ENCODE assay signal across 13 cellular contexts in the genomic region with DNA sequence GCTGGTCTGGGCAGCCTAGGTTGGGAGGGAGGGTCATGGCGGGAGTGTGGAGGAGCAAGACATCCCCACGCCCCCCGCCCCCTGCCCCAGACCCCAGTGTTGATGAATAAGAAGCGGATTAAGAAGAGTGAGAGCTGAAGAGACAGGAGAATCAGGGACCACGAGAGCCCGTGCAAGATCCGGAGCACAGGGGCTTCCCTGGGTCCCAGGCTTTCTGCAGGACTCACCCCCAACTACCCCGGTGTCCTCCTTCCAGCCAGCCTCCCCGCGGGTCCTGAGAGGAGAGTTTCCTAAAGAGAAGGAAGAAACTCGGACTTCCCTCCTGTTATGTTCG. TPM values are rescaled to one million over a fixed set of nuclear protein-coding genes. Genes with fewer than 3 reads are reported as not detected.
DNase-seq lines count a peak whose midpoint lies in the region; ATAC-seq and TF ChIP-seq lines count a peak whose summit lies in the region.
"Had no signal": no experiment of that assay in that cellular context is flagged by ENCODE, and none has a peak within 500 bp of the region (broad histone marks: within the 10 kb centered on the region; RNA-seq: fewer than 3 reads in every experiment).

No MANE protein-coding gene starts in this region.

- intact Hi-C loops in CD14-positive monocyte (cut with micrococcal nuclease): loop anchor here (2.0 kb wide), 2 partner anchors 135 to 139 kb away; no protein-coding TSS in a partner anchor
- intact Hi-C loops in activated CD4-positive, alpha-beta memory T cell treated with anti-CD3 and anti-CD28 coated beads for 36 hours (cut with micrococcal nuclease): loop anchor here (1.0 kb wide), 1 partner anchor 138 kb away; no protein-coding TSS in a partner anchor

- CTCF ChIA-PET in activated CD4-positive, alpha-beta memory T cell treated with anti-CD3 and anti-CD28 coated beads for 36 hours (lab: Charles Lee): interaction anchor here (0.5 to 7.7 kb wide), 39 partner anchors 9 to 460 kb away, joined by 3 to 297 read pairs (median 3); no protein-coding TSS in a partner anchor

- POLR2A ChIA-PET in activated CD4-positive, alpha-beta memory T cell treated with anti-CD3 and anti-CD28 coated beads for 36 hours (lab: Charles Lee): interaction anchor here (1.0 kb wide), 1 partner anchor 137 kb away, joined by 3 read pairs; no protein-coding TSS in a partner anchor

- no peak overlapping the region for H3K27ac Mint-ChIP-seq in CD14-positive monocyte
- H3K27ac Mint-ChIP-seq in activated naive CD8-positive, alpha-beta T cell treated with anti-CD3 and anti-CD28 coated beads for 36 hours: no peak overlapping the region
- H3K27ac Mint-ChIP-seq in mesothelial cell of epicardium: no peak overlapping the region
- H3K27ac Mint-ChIP-seq in activated CD4-positive, alpha-beta memory T cell treated with anti-CD3 and anti-CD28 coated beads for 36 hours: no peak overlapping the region
- H3K27ac Mint-ChIP-seq: activated T-cell treated with anti-CD3 and anti-CD28 coated beads, Interleukin-2, amount 50 U/mL, for 72 hours; stimulated activated naive B cell treated with anti-CD40 and anti-IgM and Interleukin-4, amounts not matched to agents 10 μg/mL and 1 μg/mL and 100 μg/mL, for 72 hours had no signal

- H3K27me3 Mint-ChIP-seq in CD14-positive monocyte (ENCODE audit: low read depth in 3 of 3) (peaks cover 22 to 50% (median 27%) of the 10 kb centered on the region in 3 donors), mesothelial cell of epicardium (ENCODE audit: low read depth) (peaks cover 77% of the 10 kb centered on the region)
- peaks cover 46% of the 10 kb centered on the region for H3K27me3 Mint-ChIP-seq in activated naive CD8-positive, alpha-beta T cell treated with anti-CD3 and anti-CD28 coated beads for 36 hours
- H3K27me3 Mint-ChIP-seq in activated CD4-positive, alpha-beta memory T cell treated with anti-CD3 and anti-CD28 coated beads for 36 hours: peaks cover 15% of the 10 kb centered on the region

- TF ChIP-seq CTCF in CD14-positive monocyte (IDR thresholded peaks at IDR 0.05) (peak; percentile 65), mesothelial cell of epicardium (IDR thresholded peaks at IDR 0.05; ENCODE audit: unreplicated experiment) (peak; percentile 32)

- H3K4me1 Mint-ChIP-seq in CD14-positive monocyte: peaks cover 12% of the 10 kb centered on the region
- H3K4me1 Mint-ChIP-seq in activated naive CD8-positive, alpha-beta T cell treated with anti-CD3 and anti-CD28 coated beads for 36 hours: no peaks in the 10 kb centered on the region
- H3K4me1 Mint-ChIP-seq in mesothelial cell of epicardium: peaks cover 8% of the 10 kb centered on the region
- peaks cover 12% of the 10 kb centered on the region for H3K4me1 Mint-ChIP-seq in activated CD4-positive, alpha-beta memory T cell treated with anti-CD3 and anti-CD28 coated beads for 36 hours (ENCODE audit: low read depth)

- DNase-seq in CD14-positive monocyte (ENCODE audit: low spot score): no peak
- no peak for DNase-seq in activated naive CD8-positive, alpha-beta T cell treated with anti-CD3 and anti-CD28 coated beads for 36 hours
- DNase-seq in mesothelial cell of epicardium (ENCODE audit: low spot score in 2 of 2, unreplicated experiment in 2 of 2): no peak
- no peak for DNase-seq in activated CD4-positive, alpha-beta memory T cell treated with anti-CD3 and anti-CD28 coated beads for 36 hours

- H3K4me3 Mint-ChIP-seq in CD14-positive monocyte (peak overlapping the region in 1 of 2 donors; percentile 26), mesothelial cell of epicardium (peak overlapping the region; percentile 55)
- peak overlapping the region; percentile 19 for H3K4me3 Mint-ChIP-seq in activated naive CD8-positive, alpha-beta T cell treated with anti-CD3 and anti-CD28 coated beads for 36 hours
- no peak overlapping the region for H3K4me3 Mint-ChIP-seq in activated CD4-positive, alpha-beta memory T cell treated with anti-CD3 and anti-CD28 coated beads for 36 hours
- H3K4me3 Mint-ChIP-seq: stimulated activated naive B cell treated with anti-CD40 and anti-IgM and Interleukin-4, amounts not matched to agents 10 μg/mL and 1 μg/mL and 100 μg/mL, for 72 hours had no signal

- peaks cover 0 to 4% (median 0%) of the 10 kb centered on the region in 7 donors for H3K9me3 Mint-ChIP-seq in CD14-positive monocyte
- no peaks in the 10 kb centered on the region for H3K9me3 Mint-ChIP-seq in activated naive CD8-positive, alpha-beta T cell treated with anti-CD3 and anti-CD28 coated beads for 36 hours
- H3K9me3 Mint-ChIP-seq in mesothelial cell of epicardium: no peaks in the 10 kb centered on the region
- H3K9me3 Mint-ChIP-seq in activated CD4-positive, alpha-beta memory T cell treated with anti-CD3 and anti-CD28 coated beads for 36 hours: no peaks in the 10 kb centered on the region
- H3K9me3 Mint-ChIP-seq: activated T-cell treated with anti-CD3 and anti-CD28 coated beads, Interleukin-2, amount 50 U/mL, for 72 hours; stimulated activated naive B cell treated with anti-CD40 and anti-IgM and Interleukin-4, amounts not matched to agents 10 μg/mL and 1 μg/mL and 100 μg/mL, for 72 hours had no signal

- H3K36me3 Mint-ChIP-seq in CD14-positive monocyte (no peaks in the 10 kb centered on the region), mesothelial cell of epicardium (no peaks in the 10 kb centered on the region)
- no peaks in the 10 kb centered on the region for H3K36me3 Mint-ChIP-seq in activated naive CD8-positive, alpha-beta T cell treated with anti-CD3 and anti-CD28 coated beads for 36 hours
- no peaks in the 10 kb centered on the region for H3K36me3 Mint-ChIP-seq in activated CD4-positive, alpha-beta memory T cell treated with anti-CD3 and anti-CD28 coated beads for 36 hours
- H3K36me3 Mint-ChIP-seq: stimulated activated naive B cell treated with anti-CD40 and anti-IgM and Interleukin-4, amounts not matched to agents 10 μg/mL and 1 μg/mL and 100 μg/mL, for 72 hours had no signal

- ATAC-seq in HG02885 (IDR thresholded peaks at IDR 0.05; ENCODE audit: poor library complexity, unreplicated experiment) (peak; percentile 15), GM19035 (IDR thresholded peaks at IDR 0.05; ENCODE audit: unreplicated experiment) (no peak), GM18909 (IDR thresholded peaks at IDR 0.05; ENCODE audit: poor library complexity, unreplicated experiment) (no peak), GM21367 (IDR thresholded peaks at IDR 0.05; ENCODE audit: unreplicated experiment) (no peak)

RNA-seq across cellular contexts. Expression of gene GHRHR, which starts 20.1 kb away (rescaled TPM):
- polyA plus RNA-seq in CD14-positive monocyte: not detected
- not detected for total RNA-seq in activated naive CD8-positive, alpha-beta T cell treated with anti-CD3 and anti-CD28 coated beads for 36 hours
- 1.6 TPM in 1 of 3 replicates, not detected in the others for total RNA-seq in mesothelial cell of epicardium
- not detected for total RNA-seq in activated CD4-positive, alpha-beta memory T cell treated with anti-CD3 and anti-CD28 coated beads for 36 hours
- total RNA-seq: activated T-cell treated with anti-CD3 and anti-CD28 coated beads, Interleukin-2, amount 50 U/mL, for 72 hours; HT-29; kidney epithelial cell; right atrium auricular region had no signal
